Comparison of ENCODE assay signal across 12 cellular contexts in genomic region chr17:64217249-64217652, GRCh38. TPM values are rescaled to one million over a fixed set of nuclear protein-coding genes. Genes with fewer than 3 reads are reported as not detected.
DNase-seq lines count a peak whose midpoint lies in the region; ATAC-seq, FAIRE-seq and TF ChIP-seq lines count a peak whose summit lies in the region.
"Had no signal": no experiment of that assay in that cellular context is flagged by ENCODE, and none has a peak within 500 bp of the region (broad histone marks: within the 10 kb centered on the region; RNA-seq: fewer than 3 reads in every experiment).

No MANE protein-coding gene starts in this region.

- intact Hi-C loops in left ventricle myocardium superior (cut with micrococcal nuclease) = no loop called here
- intact Hi-C loops in gastrocnemius medialis (cut with DNase I; ENCODE audit: low total_unique reads) = loop anchor here (5.0 kb wide), 2 partner anchors 45 to 70 kb away; partner anchors contain the start of gene TEX2

- H3K36me3 ChIP-seq in gastrocnemius medialis = peaks cover 0 to 18% of the 10 kb centered on the region in 2 donors

- in situ Hi-C loops in gastrocnemius medialis (cut with MboI; ENCODE audit: low sequenced_read_pairs in 4 of 4) = no loop called here

- TF ChIP-seq CTCF in WTC11 (IDR thresholded peaks at IDR 0.05) (no peak), gastrocnemius medialis (IDR thresholded peaks at IDR 0.05 in 4 of 5, conservative IDR thresholded peaks at IDR 0.05 in 1 of 5) (no peak)

- H3K9me3 ChIP-seq in gastrocnemius medialis = no peaks in the 10 kb centered on the region

- ATAC-seq in WTC11 = no peak; the same call in 1 of the 2 replicates
- ATAC-seq in left ventricle myocardium superior = peak; percentile 31
- ATAC-seq in gastrocnemius medialis = peak; percentile 65
- no peak for ATAC-seq in HG03469 (IDR thresholded peaks at IDR 0.05; ENCODE audit: unreplicated experiment)
- ATAC-seq: PC-3 had no signal

- no peaks in the 10 kb centered on the region for H3K27me3 ChIP-seq in gastrocnemius medialis

- no peak for TF ChIP-seq POLR2A in GM12891 (IDR thresholded peaks at IDR 0.05; ENCODE audit: low read depth, low read length)
- no peak for TF ChIP-seq POLR2A in gastrocnemius medialis (IDR thresholded peaks at IDR 0.05)

- H3K4me3 ChIP-seq in gastrocnemius medialis = peak overlapping the region in 1 of 4 donors; percentile 2
- H3K4me3 ChIP-seq: GM23248 had no signal

- H3K27ac Mint-ChIP-seq in WTC11 = peak overlapping the region; percentile 93
- H3K27ac Mint-ChIP-seq: activated CD4-positive, alpha-beta T cell treated with anti-CD3 and anti-CD28 coated beads, Interleukin-2, amount 10 ng/mL, durations not matched to agents 7 days and 5 days had no signal

- peak overlapping the region; percentile 80 to 90 (median 86) for H3K27ac ChIP-seq in gastrocnemius medialis

- peaks cover 26 to 65% of the 10 kb centered on the region in 2 donors for H3K4me1 ChIP-seq in gastrocnemius medialis

- POLR2A ChIA-PET in WTC11 (lab: Charles Lee) = interaction anchor here (0.7 kb wide), 1 partner anchor 69 kb away, joined by 3 read pairs; no protein-coding TSS in a partner anchor

- peaks cover 16% of the 10 kb centered on the region for H3K4me1 Mint-ChIP-seq in WTC11

- DNase-seq in GM12891 (ENCODE audit: insufficient read length, low spot score) = no peak
- DNase-seq in WTC11 (ENCODE audit: low spot score) = no peak
- DNase-seq in left ventricle myocardium superior = no peak
- peak in 1 of 2 donors; percentile 28 for DNase-seq in gastrocnemius medialis
- DNase-seq in SW480 (ENCODE audit: low spot score) = no peak
- DNase-seq in GDM1 (lab: John Stamatoyannopoulos, UW) = no peak
- no peak for DNase-seq in NCI-H2081 (lab: John Stamatoyannopoulos, UW)
- DNase-seq: activated CD4-positive, alpha-beta T cell treated with anti-CD3 and anti-CD28 coated beads, Interleukin-2, amount 10 ng/mL, durations not matched to agents 7 days and 5 days; GM23248; NCI-H187 treated with DMSO at 0.1 percent for 48 hours; PC-3 had no signal

- CTCF ChIA-PET in WTC11 (lab: Charles Lee) = interaction anchor here (0.5 to 2.4 kb wide), 9 partner anchors 11 to 199 kb away, joined by 3 to 10 read pairs (median 6); no protein-coding TSS in a partner anchor

- FAIRE-seq in GM12891 (lab: Jason Lieb, UNC) = peak; percentile 41

- H3K36me3 Mint-ChIP-seq in WTC11 = peaks cover 13% of the 10 kb centered on the region

- peaks cover 9% of the 10 kb centered on the region; the same call in 1 of the 2 replicates for H3K9me3 Mint-ChIP-seq in WTC11
- H3K9me3 Mint-ChIP-seq: activated CD4-positive, alpha-beta T cell treated with anti-CD3 and anti-CD28 coated beads, Interleukin-2, amount 10 ng/mL, durations not matched to agents 7 days and 5 days had no signal

- H3K4me3 Mint-ChIP-seq in WTC11 = no peak overlapping the region
- H3K4me3 Mint-ChIP-seq: activated CD4-positive, alpha-beta T cell treated with anti-CD3 and anti-CD28 coated beads, Interleukin-2, amount 10 ng/mL, durations not matched to agents 7 days and 5 days had no signal

- H3K27me3 Mint-ChIP-seq in WTC11 (ENCODE audit: low read depth) = no peaks in the 10 kb centered on the region
- H3K27me3 Mint-ChIP-seq: activated CD4-positive, alpha-beta T cell treated with anti-CD3 and anti-CD28 coated beads, Interleukin-2, amount 10 ng/mL, durations not matched to agents 7 days and 5 days had no signal

TF ChIP-seq in GM12891, 5 proteins besides CTCF, POLR2A, EP300 and RAD21:
- TF ChIP-seq POLR2AphosphoS5 (IDR thresholded peaks at IDR 0.05; ENCODE audit: low read depth, low read length) (no peak), TAF1 (IDR thresholded peaks at IDR 0.05; ENCODE audit: low read depth, low read length) (no peak), PAX5 (IDR thresholded peaks at IDR 0.05; ENCODE audit: insufficient read depth, low read length, severe bottlenecking) (no peak), POU2F2 (IDR thresholded peaks at IDR 0.05; ENCODE audit: low read depth, low read length) (no peak), SPI1 (IDR thresholded peaks at IDR 0.05; ENCODE audit: low read depth, low read length) (no peak)
TF ChIP-seq in GM12891: peak in this region for 0.

TF ChIP-seq in WTC11, 78 proteins besides CTCF, POLR2A, EP300 and RAD21:
- TF ChIP-seq TEAD4 (CRISPR knock-in tag; IDR thresholded peaks at IDR 0.05) (no peak), ERG (CRISPR knock-in tag; IDR thresholded peaks at IDR 0.05) (no peak)

RNA-seq across cellular contexts. Expression of gene TEX2, which starts 45.8 kb away (rescaled TPM):
- 5.0 TPM for polyA plus RNA-seq in GM12891 (2012; ENCODE audit: low read depth, missing spikeins)
- 10.8 to 13.3 TPM (median 12.2 TPM) in 3 replicates for total RNA-seq in WTC11 (2021)
- 55.4 TPM for total RNA-seq in left ventricle myocardium superior
- total RNA-seq in gastrocnemius medialis = 10 to 100 TPM; 39.0 to 91.1 (median 77.4) TPM

Comparison
In these comparisons a context has a peak if more than half of its experiments do, and no peak if none do; other contexts are left out.
1. ATAC-seq: peak in left ventricle myocardium superior (single experiment) and gastrocnemius medialis (2 of 2); none in WTC11 (single experiment) and HG03469 (single experiment).